34 cellular contexts compared by ENCODE assay signal in genomic region chr16:84268231-84268630, GRCh38. TPM values are rescaled to one million over a fixed set of nuclear protein-coding genes. Genes with fewer than 3 reads are reported as not detected.
"Had no signal": no experiment of that assay in that cellular context is flagged by ENCODE, and none has a peak within 500 bp of the region (broad histone marks: within the 10 kb centered on the region; RNA-seq: fewer than 3 reads in every experiment).

No MANE protein-coding gene starts in this region.

- H3K27me3 Mint-ChIP-seq: activated CD4-positive, alpha-beta memory T cell treated with anti-CD3 and anti-CD28 coated beads for 36 hours had no signal

- H3K4me1 Mint-ChIP-seq: activated B cell treated with CpG ODN at 0.5 μM for 24 hours; activated naive CD8-positive, alpha-beta T cell treated with anti-CD3 and anti-CD28 coated beads, Interleukin-2, amount 50 U/mL, for 24 hours had no signal

- H3K36me3 Mint-ChIP-seq: activated CD4-positive, alpha-beta memory T cell treated with anti-CD3 and anti-CD28 coated beads for 36 hours; activated naive CD8-positive, alpha-beta T cell; brain had no signal

- H3K27ac Mint-ChIP-seq: activated B cell treated with CpG ODN at 0.5 μM for 24 hours; activated CD4-positive, alpha-beta memory T cell treated with anti-CD3 and anti-CD28 coated beads for 36 hours; activated naive CD4-positive, alpha-beta T cell treated with anti-CD3 and anti-CD28 coated beads for 36 hours; activated naive CD8-positive, alpha-beta T cell; activated naive CD8-positive, alpha-beta T cell treated with anti-CD3 and anti-CD28 coated beads, Interleukin-2, amount 50 U/mL, for 24 hours; activated T-helper 1 cell treated with anti-CD3 and anti-CD28 coated beads, Interleukin-12 subunit alpha, Interleukin-12 subunit beta, Interleukin-2, Interleukin-4 antibody, amounts not matched to agents 30 ng/mL and 10 ng/mL and 1 ng/mL, durations not matched to agents 14 hours and 24 hours and 36 hours; T-helper 1 cell treated with Interleukin-12 subunit alpha and Interleukin-12 subunit beta and Interleukin-4 antibody, amounts not matched to agents 30 μg/mL and 1 μg/mL, for 36 hours; T-helper 2 cell treated with Interferon-gamma antibody and Interleukin-4, amounts not matched to agents 5 μg/mL and 100 μg/mL, for 36 hours had no signal

- DNase-seq: activated B cell treated with CpG ODN at 0.5 μM for 24 hours; activated CD4-positive, alpha-beta memory T cell treated with anti-CD3 and anti-CD28 coated beads for 36 hours; activated CD4-positive, alpha-beta T cell treated with anti-CD3 and anti-CD28 coated beads for 4 hours; activated CD4-positive, alpha-beta T cell treated with anti-CD3 and anti-CD28 coated beads, Interleukin-2, amount 50 U/mL, for 1 hour; activated CD4-positive, CD25-positive, alpha-beta regulatory T cell treated with anti-CD3 and anti-CD28 coated beads, Interleukin-2, amount 50 U/mL, for 72 hours; activated CD8-positive, alpha-beta memory T cell treated with anti-CD3 and anti-CD28 coated beads, Interleukin-2, amount 50 U/mL, for 4 hours; activated gamma-delta T cell treated with Interleukin-2 at 50 U/mL for 16 hours; activated naive CD4-positive, alpha-beta T cell treated with anti-CD3 and anti-CD28 coated beads for 36 hours; activated naive CD8-positive, alpha-beta T cell treated with anti-CD3 and anti-CD28 coated beads, Interleukin-2, amount 50 U/mL, for 24 hours; activated T-cell treated with anti-CD3 and anti-CD28 coated beads for 4 hours; activated T-cell treated with anti-CD3 and anti-CD28 coated beads, Interleukin-2, amount 50 U/mL, for 4 hours; anterior cingulate cortex; central memory CD4-positive, alpha-beta T cell; Kasumi-1; KG1; MG63; NCI-H1048; NCI-H1105 treated with DMSO at 0.1 percent for 48 hours; NCI-H1436; NCI-H2029; NK-92 treated with Interleukin-12 subunit alpha and Interleukin-12 subunit beta, amount 100 ng/mL, for 24 hours; PC-3; Peyer's patch; RPMI8226; SHP77 treated with DMSO at 0.1 percent for 48 hours; SK-N-SH had no signal

- H3K4me3 Mint-ChIP-seq: activated B cell treated with CpG ODN at 0.5 μM for 24 hours; activated CD4-positive, alpha-beta memory T cell treated with anti-CD3 and anti-CD28 coated beads for 36 hours; activated naive CD4-positive, alpha-beta T cell treated with anti-CD3 and anti-CD28 coated beads for 36 hours; activated naive CD8-positive, alpha-beta T cell; activated naive CD8-positive, alpha-beta T cell treated with anti-CD3 and anti-CD28 coated beads, Interleukin-2, amount 50 U/mL, for 24 hours; activated T-cell treated with anti-CD3 and anti-CD28 coated beads, Interleukin-2, amount 50 U/mL, for 4 hours; activated T-helper 1 cell treated with anti-CD3 and anti-CD28 coated beads, Interleukin-12 subunit alpha, Interleukin-12 subunit beta, Interleukin-2, Interleukin-4 antibody, amounts not matched to agents 30 ng/mL and 10 ng/mL and 1 ng/mL, durations not matched to agents 14 hours and 24 hours and 36 hours; T-helper 1 cell treated with Interleukin-12 subunit alpha and Interleukin-12 subunit beta and Interleukin-4 antibody, amounts not matched to agents 30 μg/mL and 1 μg/mL, for 36 hours; T-helper 2 cell treated with Interferon-gamma antibody and Interleukin-4, amounts not matched to agents 5 μg/mL and 100 μg/mL, for 36 hours had no signal

- H3K9me3 Mint-ChIP-seq: activated B cell treated with CpG ODN at 0.5 μM for 24 hours; activated CD4-positive, alpha-beta memory T cell treated with anti-CD3 and anti-CD28 coated beads for 36 hours; activated naive CD4-positive, alpha-beta T cell treated with anti-CD3 and anti-CD28 coated beads for 36 hours; activated naive CD8-positive, alpha-beta T cell treated with anti-CD3 and anti-CD28 coated beads, Interleukin-2, amount 50 U/mL, for 24 hours; activated T-cell treated with anti-CD3 and anti-CD28 coated beads, Interleukin-2, amount 50 U/mL, for 4 hours; activated T-helper 1 cell treated with anti-CD3 and anti-CD28 coated beads, Interleukin-12 subunit alpha, Interleukin-12 subunit beta, Interleukin-2, Interleukin-4 antibody, amounts not matched to agents 30 ng/mL and 10 ng/mL and 1 ng/mL, durations not matched to agents 14 hours and 24 hours and 36 hours; brain; T-helper 1 cell treated with Interleukin-12 subunit alpha and Interleukin-12 subunit beta and Interleukin-4 antibody, amounts not matched to agents 30 μg/mL and 1 μg/mL, for 36 hours; T-helper 2 cell treated with Interferon-gamma antibody and Interleukin-4, amounts not matched to agents 5 μg/mL and 100 μg/mL, for 36 hours had no signal

RNA-seq across cellular contexts. Expression of gene WFDC1, which starts 26.4 kb away (rescaled TPM):
- total RNA-seq: activated B cell treated with CpG ODN at 0.5 μM for 24 hours; activated CD4-positive, alpha-beta memory T cell treated with anti-CD3 and anti-CD28 coated beads for 36 hours; activated naive CD4-positive, alpha-beta T cell treated with anti-CD3 and anti-CD28 coated beads for 36 hours; activated T-cell treated with anti-CD3 and anti-CD28 coated beads, Interleukin-2, amount 50 U/mL, for 4 hours; activated T-helper 1 cell treated with anti-CD3 and anti-CD28 coated beads, Interleukin-12 subunit alpha, Interleukin-12 subunit beta, Interleukin-2, Interleukin-4 antibody, amounts not matched to agents 30 ng/mL and 10 ng/mL and 1 ng/mL, durations not matched to agents 14 hours and 24 hours and 36 hours; bronchial epithelial cell; NCI-H460 had no signal

RNA-seq across cellular contexts. Expression of gene KCNG4, which starts 28.4 kb away (rescaled TPM):
- total RNA-seq: activated B cell treated with CpG ODN at 0.5 μM for 24 hours; activated CD4-positive, alpha-beta memory T cell treated with anti-CD3 and anti-CD28 coated beads for 36 hours; activated naive CD4-positive, alpha-beta T cell treated with anti-CD3 and anti-CD28 coated beads for 36 hours; activated T-cell treated with anti-CD3 and anti-CD28 coated beads, Interleukin-2, amount 50 U/mL, for 4 hours; activated T-helper 1 cell treated with anti-CD3 and anti-CD28 coated beads, Interleukin-12 subunit alpha, Interleukin-12 subunit beta, Interleukin-2, Interleukin-4 antibody, amounts not matched to agents 30 ng/mL and 10 ng/mL and 1 ng/mL, durations not matched to agents 14 hours and 24 hours and 36 hours; bronchial epithelial cell; Peyer's patch; SJSA1 had no signal
